Comparison of ENCODE assay signal across 9 cellular contexts in the genomic region with DNA sequence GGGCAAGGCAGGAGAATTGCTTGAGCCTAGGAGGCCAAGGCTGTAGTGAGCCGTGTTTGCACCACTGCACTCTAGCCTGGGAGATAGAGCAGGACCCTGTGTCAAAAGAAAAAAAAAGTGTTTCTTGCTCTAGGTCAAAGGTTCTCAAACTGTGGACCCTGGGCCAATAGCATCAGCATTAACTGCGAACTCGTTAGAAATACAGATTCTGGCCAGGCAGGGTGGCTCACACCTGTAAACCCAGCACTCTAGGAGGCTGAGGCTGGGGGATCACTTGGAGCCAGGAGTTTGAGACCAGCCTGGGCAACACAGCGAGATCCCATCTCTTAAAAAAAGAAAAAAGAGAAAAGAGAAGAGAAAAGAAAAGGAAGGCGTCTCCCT. TPM values are rescaled to one million over a fixed set of nuclear protein-coding genes. Genes with fewer than 3 reads are reported as not detected.
A peak's percentile ranks its signal among the peaks of the same experiment; 100 is the strongest.
DNase-seq lines count a peak whose midpoint lies in the region; ATAC-seq and TF ChIP-seq lines count a peak whose summit lies in the region.
"Had no signal": no experiment of that assay in that cellular context is flagged by ENCODE, and none has a peak within 500 bp of the region (broad histone marks: within the 10 kb centered on the region; RNA-seq: fewer than 3 reads in every experiment).

No MANE protein-coding gene starts in this region.

- DNase-seq in AG04450 (ENCODE audit: low read depth, low spot score): no peak
- DNase-seq in Karpas-422: no peak
- DNase-seq in coronary artery (ENCODE audit: low spot score): no peak
- DNase-seq in naive thymus-derived CD8-positive, alpha-beta T cell: no peak
- no peak for DNase-seq in HT-29 (ENCODE audit: low spot score)
- no peak for DNase-seq in GM13976 (ENCODE audit: low spot score)
- DNase-seq: NCI-H187 had no signal

- H3K27me3 ChIP-seq in AG04450 (ENCODE audit: control insufficient read depth, insufficient read depth, low read length) (no peaks in the 10 kb centered on the region), Karpas-422 (ENCODE audit: low read length) (no peaks in the 10 kb centered on the region)

- H3K27me3 Mint-ChIP-seq in naive thymus-derived CD8-positive, alpha-beta T cell: no peaks in the 10 kb centered on the region

- H3K4me3 ChIP-seq in AG04450 (ENCODE audit: low read depth, low read length) (peak overlapping the region; percentile 90), Karpas-422 (ENCODE audit: low read length) (peak overlapping the region; percentile 72), coronary artery (peak overlapping the region; percentile 97)

- H3K4me3 Mint-ChIP-seq in naive thymus-derived CD8-positive, alpha-beta T cell: peak overlapping the region; percentile 91 to 98 (median 94)

- H3K9me2 ChIP-seq in Karpas-422 (replicated peaks; ENCODE audit: insufficient read depth, low read length): no peaks in the 10 kb centered on the region

- H3K79me2 ChIP-seq in Karpas-422 (ENCODE audit: low read length): peaks cover 9% of the 10 kb centered on the region

- no peak for ATAC-seq in naive thymus-derived CD8-positive, alpha-beta T cell
- no peak for ATAC-seq in GM18511 (IDR thresholded peaks at IDR 0.05; ENCODE audit: unreplicated experiment)
- ATAC-seq in HG03045 (IDR thresholded peaks at IDR 0.05; ENCODE audit: unreplicated experiment): no peak

- in situ Hi-C loops in GM13976 (cut with MboI; ENCODE audit: low sequenced_read_pairs, unreplicated experiment): no loop called here

- H4K20me1 ChIP-seq in Karpas-422 (ENCODE audit: insufficient read depth, low read depth, low read length): no peaks in the 10 kb centered on the region

- H3K36me3 Mint-ChIP-seq in naive thymus-derived CD8-positive, alpha-beta T cell: peaks cover 0 to 12% (median 4%) of the 10 kb centered on the region in 3 donors

- CTCF ChIA-PET in AG04450 (lab: Charles Lee): no interaction called here

- peak overlapping the region; percentile 85 to 97 (median 92) for H3K27ac Mint-ChIP-seq in naive thymus-derived CD8-positive, alpha-beta T cell

- H2AFZ ChIP-seq in Karpas-422 (ENCODE audit: low read length): no peak overlapping the region

- H3K27ac ChIP-seq in AG04450 (ENCODE audit: low read depth, low read length) (no peak overlapping the region), Karpas-422 (ENCODE audit: low read length) (no peak overlapping the region), coronary artery (peak overlapping the region; percentile 84 to 97)

- H3K4me1 ChIP-seq in Karpas-422 (ENCODE audit: low read length): peaks cover 11% of the 10 kb centered on the region

- H3K4me2 ChIP-seq in Karpas-422 (ENCODE audit: low read depth, low read length, poor library complexity, severe bottlenecking): peak overlapping the region; percentile 75

- no peaks in the 10 kb centered on the region for H3K9me3 Mint-ChIP-seq in naive thymus-derived CD8-positive, alpha-beta T cell

- H3K9me3 ChIP-seq in AG04450 (ENCODE audit: control insufficient read depth, insufficient read depth, low read length) (no peaks in the 10 kb centered on the region; the same call in 1 of the 2 replicates), Karpas-422 (ENCODE audit: low read length) (no peaks in the 10 kb centered on the region)

- POLR2A ChIA-PET in AG04450 (lab: Yijun Ruan, JAX): no interaction called here
- POLR2A ChIA-PET in naive thymus-derived CD8-positive, alpha-beta T cell (lab: Charles Lee): interaction anchor here (0.6 to 2.1 kb wide), 5 partner anchors 12 to 104 kb away, joined by 3 to 16 read pairs (median 3); partner anchors contain the start of genes SBNO1 and SNRNP35

- no peaks in the 10 kb centered on the region for H3K36me3 ChIP-seq in Karpas-422 (ENCODE audit: insufficient read depth, low read length)

- H3K9ac ChIP-seq in Karpas-422 (ENCODE audit: low read length): peak overlapping the region; percentile 69

- H3K4me1 Mint-ChIP-seq in naive thymus-derived CD8-positive, alpha-beta T cell: peaks cover 16 to 53% (median 48%) of the 10 kb centered on the region in 4 donors

- TF ChIP-seq CTCF in AG04450 (IDR thresholded peaks at IDR 0.05; ENCODE audit: low read depth, low read length): no peak
- no peak for TF ChIP-seq CTCF in coronary artery (IDR thresholded peaks at IDR 0.05)
- no peak for TF ChIP-seq CTCF in GM13976 (IDR thresholded peaks at IDR 0.05; ENCODE audit: borderline replicate concordance, control extremely low read depth, extremely low read depth, insufficient read depth, missing control alignments)

RNA-seq across cellular contexts. Expression of gene RILPL2, which starts 0.9 kb away (rescaled TPM):
- polyA plus RNA-seq in AG04450 (2011; rRNA removed): 2.9 and 3.3 TPM in 2 replicates
- polyA minus RNA-seq in AG04450 (2011; rRNA and poly(A)+ RNA removed): 0.92 and 1.2 TPM in 2 replicates
- total RNA-seq in Karpas-422 (2014; rRNA removed; shearing (Covaris generic); ENCODE audit: low replicate concordance): 1.4 and 3.3 TPM in 2 replicates
- total RNA-seq in naive thymus-derived CD8-positive, alpha-beta T cell: 1 to 10 TPM; 3.3 TPM
- 1 to 10 TPM; 3.2 to 4.4 (median 3.9) TPM for polyA plus RNA-seq in naive thymus-derived CD8-positive, alpha-beta T cell
- total RNA-seq in HT-29 (2014; rRNA removed; shearing (Covaris generic)): 2.0 and 2.9 TPM in 2 replicates

RNA-seq across cellular contexts. Expression of gene SNRNP35, which starts 22.3 kb away (rescaled TPM):
- polyA plus RNA-seq in AG04450 (2011; rRNA removed): 12.1 and 13.0 TPM in 2 replicates
- polyA minus RNA-seq in AG04450 (2011; rRNA and poly(A)+ RNA removed): 10.0 and 12.3 TPM in 2 replicates
- total RNA-seq in Karpas-422 (2014; rRNA removed; shearing (Covaris generic); ENCODE audit: low replicate concordance): 12.6 and 25.3 TPM in 2 replicates
- total RNA-seq in naive thymus-derived CD8-positive, alpha-beta T cell: 10 to 100 TPM; 46.6 to 48.8 TPM
- 10 to 100 TPM; 16.8 to 27.0 (median 20.4) TPM for polyA plus RNA-seq in naive thymus-derived CD8-positive, alpha-beta T cell
- 18.3 and 29.1 TPM in 2 replicates for total RNA-seq in HT-29 (2014; rRNA removed; shearing (Covaris generic))

RNA-seq across cellular contexts. Expression of gene KMT5A, which starts 51.7 kb away (rescaled TPM):
- 26.5 and 30.6 TPM in 2 replicates for polyA plus RNA-seq in AG04450 (2011; rRNA removed)
- polyA minus RNA-seq in AG04450 (2011; rRNA and poly(A)+ RNA removed): 17.6 and 22.2 TPM in 2 replicates
- total RNA-seq in Karpas-422 (2014; rRNA removed; shearing (Covaris generic); ENCODE audit: low replicate concordance): 44.1 and 48.4 TPM in 2 replicates
- total RNA-seq in naive thymus-derived CD8-positive, alpha-beta T cell: 10 to 100 TPM; 23.7 to 26.5 TPM
- 1 to 10 TPM; 1.0 to 3.3 (median 1.7) TPM for polyA plus RNA-seq in naive thymus-derived CD8-positive, alpha-beta T cell
- 47.6 and 62.4 TPM in 2 replicates for total RNA-seq in HT-29 (2014; rRNA removed; shearing (Covaris generic))

Comparison
In these comparisons a context has a peak if more than half of its experiments do, and no peak if none do; other contexts are left out.
1. H3K27ac ChIP-seq: peak in coronary artery (2 of 2); none in AG04450 (single experiment) and Karpas-422 (single experiment).
2. Peak in every context shown above with its lines, with median percentiles within 50 percentile points of each other: H3K4me3 ChIP-seq.